ENCODE assay signal across 1 cellular context in genomic region chr1:161305872-161306519, GRCh38.
TF ChIP-seq lines count a peak whose summit lies in the region.

No MANE protein-coding gene starts in this region.

TF ChIP-seq in HepG2, 621 proteins besides CTCF, POLR2A, EP300 and RAD21 (continued from another document):
- TF ChIP-seq PRDM15 (CRISPR knock-in tag; IDR thresholded peaks at IDR 0.05) (no peak), SATB2 (CRISPR knock-in tag; IDR thresholded peaks at IDR 0.05) (no peak), HMGXB4 (CRISPR knock-in tag; IDR thresholded peaks at IDR 0.05; ENCODE audit: borderline replicate concordance in 1 of 2, low read depth in 1 of 2) (peak; percentile 30 to 53; a peak in 3 of 4 replicates), PAWR (CRISPR knock-in tag; IDR thresholded peaks at IDR 0.05; ENCODE audit: borderline replicate concordance) (no peak), CBX5 (CRISPR knock-in tag; IDR thresholded peaks at IDR 0.05; ENCODE audit: borderline replicate concordance) (no peak), ZNF713 (CRISPR knock-in tag; IDR thresholded peaks at IDR 0.05) (no peak), ZSCAN29 (CRISPR knock-in tag; conservative IDR thresholded peaks at IDR 0.05) (0 out of 2 replicates have a peak, but pooled peaks have one; percentile 72), JUNB (CRISPR knock-in tag; IDR thresholded peaks at IDR 0.05; ENCODE audit: borderline replicate concordance) (no peak), ZNF251 (CRISPR knock-in tag; IDR thresholded peaks at IDR 0.05) (no peak), E2F1 (CRISPR knock-in tag; IDR thresholded peaks at IDR 0.05) (no peak), FOXP1 (IDR thresholded peaks at IDR 0.05) (no peak), FOXP1 (CRISPR knock-in tag; IDR thresholded peaks at IDR 0.05) (no peak), HOXA3 (CRISPR knock-in tag; IDR thresholded peaks at IDR 0.05) (no peak; the same call in 1 of the 2 replicates), ONECUT2 (CRISPR knock-in tag; IDR thresholded peaks at IDR 0.05) (no peak), ZNF282 (IDR thresholded peaks at IDR 0.05; ENCODE audit: partially characterized antibody) (no peak), KDM2A (CRISPR knock-in tag; IDR thresholded peaks at IDR 0.05; ENCODE audit: borderline replicate concordance, low read depth) (no peak), KMT2B (CRISPR knock-in tag; IDR thresholded peaks at IDR 0.05) (no peak), ZNF317 (CRISPR knock-in tag; IDR thresholded peaks at IDR 0.05) (no peak), AGO1 (IDR thresholded peaks at IDR 0.05; ENCODE audit: low read depth, low read length, poor library complexity, severe bottlenecking) (no peak), GABPB1 (CRISPR knock-in tag; IDR thresholded peaks at IDR 0.05) (peak; percentile 61), TEF (CRISPR knock-in tag; IDR thresholded peaks at IDR 0.05) (no peak), ARID5B (CRISPR knock-in tag; IDR thresholded peaks at IDR 0.05) (no peak), SP4 (CRISPR knock-in tag; IDR thresholded peaks at IDR 0.05) (0 out of 2 replicates have a peak, but pooled peaks have one; percentile 29), KDM6A (CRISPR knock-in tag; IDR thresholded peaks at IDR 0.05; ENCODE audit: low read depth) (no peak), MXD4 (CRISPR knock-in tag; IDR thresholded peaks at IDR 0.05) (no peak), REST (IDR thresholded peaks at IDR 0.05; ENCODE audit: borderline replicate concordance in 1 of 2, low read depth in 1 of 2, low read length in 2 of 2) (no peak), KLF11 (CRISPR knock-in tag; IDR thresholded peaks at IDR 0.05) (no peak), ISL2 (CRISPR knock-in tag; IDR thresholded peaks at IDR 0.05) (no peak), RORA (CRISPR knock-in tag; IDR thresholded peaks at IDR 0.05) (no peak), SPEN (CRISPR knock-in tag; IDR thresholded peaks at IDR 0.05; ENCODE audit: low read depth) (peak; percentile 32; the same call in 1 of the 2 replicates), ZNF232 (CRISPR knock-in tag; IDR thresholded peaks at IDR 0.05; ENCODE audit: borderline replicate concordance) (no peak), ERF (CRISPR knock-in tag; IDR thresholded peaks at IDR 0.05) (no peak), TRIM24 (CRISPR knock-in tag; IDR thresholded peaks at IDR 0.05) (no peak), PRPF4 (IDR thresholded peaks at IDR 0.05; ENCODE audit: low read depth, low read length, poor library complexity, severe bottlenecking) (no peak), PREB (CRISPR knock-in tag; IDR thresholded peaks at IDR 0.05) (no peak), SOX5 (CRISPR knock-in tag; IDR thresholded peaks at IDR 0.05; ENCODE audit: borderline replicate concordance) (no peak), RBFOX2 (IDR thresholded peaks at IDR 0.05; ENCODE audit: low read depth, low read length) (peak; percentile 20; the same call in 1 of the 2 replicates), ZMYM2 (CRISPR knock-in tag; IDR thresholded peaks at IDR 0.05) (no peak)
TF ChIP-seq in HepG2: peak in this region for 28.
